Comparison of ENCODE assay signal across 21 cellular contexts in genomic region chr13:99120751-99121150, GRCh38.
"Had no signal": no experiment of that assay in that cellular context is flagged by ENCODE, and none has a peak within 500 bp of the region (broad histone marks: within the 10 kb centered on the region; RNA-seq: fewer than 3 reads in every experiment).

No MANE protein-coding gene starts in this region.

- DNase-seq: activated CD4-positive, alpha-beta T cell treated with anti-CD3 and anti-CD28 coated beads for 48 hours; activated CD4-positive, alpha-beta T cell treated with anti-CD3 and anti-CD28 coated beads, Interleukin-2, amount 50 U/mL, for 4 hours; activated CD8-positive, alpha-beta memory T cell treated with anti-CD3 and anti-CD28 coated beads, Interleukin-2, amount 50 U/mL, for 4 hours; activated gamma-delta T cell treated with Interleukin-2 at 50 U/mL for 16 hours; activated naive CD4-positive, alpha-beta T cell treated with anti-CD3 and anti-CD28 coated beads, Interleukin-2, amount 50 U/mL, for 16 hours; activated T-cell treated with anti-CD3 and anti-CD28 coated beads, Interleukin-2, amount 50 U/mL, for 1 hour; brain microvascular endothelial cell; IMR-90; Kasumi-1; KBM-7; NCI-H1105 treated with DMSO at 0.1 percent for 48 hours; NCI-H1436 treated with DMSO at 0.1 percent for 48 hours; NCI-H187; NCI-H2081; NCI-H510A treated with DMSO at 0.1 percent for 48 hours; NCI-H69; SIG-M5; T-helper 1 cell had no signal

- H3K27me3 ChIP-seq: brain microvascular endothelial cell, cardiac muscle cell had no signal

- H3K27ac ChIP-seq: brain microvascular endothelial cell, cardiac muscle cell, VCaP had no signal

- H3K4me3 ChIP-seq: cardiac muscle cell had no signal

- H3K36me3 ChIP-seq: brain microvascular endothelial cell, cardiac muscle cell had no signal

- H3K27ac Mint-ChIP-seq: activated T-helper 2 cell treated with anti-CD3 and anti-CD28 coated beads, Interferon-gamma antibody, Interleukin-2, Interleukin-4, amounts not matched to agents 10 μg/mL and 5 μg/mL and 100 μg/mL, durations not matched to agents 14 hours and 24 hours and 36 hours had no signal
